22 cellular contexts compared by ENCODE assay signal in the genomic region with DNA sequence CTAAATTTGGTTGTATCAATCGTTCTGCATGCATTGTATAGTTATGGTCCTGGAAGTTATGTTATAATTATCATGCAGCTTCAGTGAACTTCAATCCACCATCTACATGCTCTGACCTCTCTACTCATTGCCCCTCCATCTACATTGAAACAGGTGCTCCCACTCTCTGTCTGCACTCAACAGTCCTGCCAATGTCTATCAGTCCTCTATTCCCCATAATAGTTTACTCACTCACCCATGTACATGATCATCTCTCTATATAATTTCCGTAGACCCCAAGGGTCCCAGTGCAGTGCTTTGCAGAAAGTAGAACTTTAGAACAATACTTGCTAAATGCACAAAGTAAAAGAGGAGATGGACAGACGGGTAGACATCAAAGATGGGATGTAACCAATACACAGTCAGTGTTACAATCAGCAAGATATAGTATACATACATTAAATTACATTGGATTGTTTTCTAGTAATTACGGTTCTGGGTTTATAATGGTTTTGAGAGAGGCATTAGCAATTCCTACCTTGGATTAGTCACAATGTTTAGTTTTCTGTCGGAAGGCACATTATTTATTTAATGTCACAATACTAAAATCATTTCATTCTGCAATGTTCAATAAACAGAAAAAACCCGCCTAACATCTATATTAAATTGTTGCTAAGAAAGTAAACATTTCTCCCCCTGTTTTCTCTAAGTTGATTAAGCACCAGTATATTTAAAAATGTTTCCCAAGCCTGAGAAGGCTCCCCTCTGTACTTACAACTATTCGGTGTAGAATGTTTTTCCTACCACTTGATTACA.
DNase-seq lines count a peak whose midpoint lies in the region; ATAC-seq, FAIRE-seq and TF ChIP-seq lines count a peak whose summit lies in the region.
"Had no signal": no experiment of that assay in that cellular context is flagged by ENCODE, and none has a peak within 500 bp of the region (broad histone marks: within the 10 kb centered on the region; RNA-seq: fewer than 3 reads in every experiment).

No MANE protein-coding gene starts in this region.

- H3K36me3 Mint-ChIP-seq in MCF 10A (ENCODE audit: insufficient read depth, unreplicated experiment), result no peaks in the 10 kb centered on the region
- H3K36me3 Mint-ChIP-seq: CD4-positive, CD25-positive, alpha-beta regulatory T cell; CD8-positive, alpha-beta T cell had no signal

- no peak overlapping the region for H3K4me3 Mint-ChIP-seq in MCF 10A (ENCODE audit: unreplicated experiment)
- H3K4me3 Mint-ChIP-seq: B cell; CD4-positive, CD25-positive, alpha-beta regulatory T cell; CD8-positive, alpha-beta T cell; GM23338; H9 had no signal

- ATAC-seq in HG03342 (IDR thresholded peaks at IDR 0.05; ENCODE audit: unreplicated experiment), result no peak
- ATAC-seq: CD8-positive, alpha-beta T cell; GM12878; GM23338; HCT116 had no signal

- H3K4me3 ChIP-seq in mammary epithelial cell (replicated peaks in 1 of 3; ENCODE audit: insufficient read depth in 1 of 3, low read depth in 2 of 3, low read length in 3 of 3), result no peak overlapping the region
- H3K4me3 ChIP-seq: BLaER1, GM12878, GM23338 had no signal

- no peaks in the 10 kb centered on the region for H3K9me3 Mint-ChIP-seq in MCF 10A (ENCODE audit: unreplicated experiment)
- H3K9me3 Mint-ChIP-seq: CD8-positive, alpha-beta T cell; GM23338; H9 had no signal

- no peaks in the 10 kb centered on the region for H3K79me2 ChIP-seq in mammary epithelial cell (ENCODE audit: insufficient read depth, low read length)

- CTCF ChIA-PET in MCF 10A (lab: Yijun Ruan, JAX), result interaction anchor here (0.6 kb wide), 1 partner anchor 390 kb away, joined by 6 read pairs; no protein-coding TSS in a partner anchor
- CTCF ChIA-PET in mammary epithelial cell (lab: Charles Lee; ENCODE audit: low non-redundant PET), result no interaction called here

- peak; percentile 67 for FAIRE-seq in endometrium (lab: Jason Lieb, UNC)
- FAIRE-seq: A204.1, G401.6, GM12878 had no signal

- 80% methylated on average over 7 of the region's 7 CpGs for WGBS in mammary epithelial cell (ENCODE audit: low coverage, missing lambda C conversion rate)

- no peaks in the 10 kb centered on the region for H3K4me1 ChIP-seq in mammary epithelial cell (ENCODE audit: insufficient read depth, low read length)
- H3K4me1 ChIP-seq: BLaER1, Caco-2 had no signal

- no peaks in the 10 kb centered on the region for H3K9me3 ChIP-seq in mammary epithelial cell (replicated peaks; ENCODE audit: insufficient read depth, low read length)
- H3K9me3 ChIP-seq: Caco-2 had no signal

- no peaks in the 10 kb centered on the region for H3K36me3 ChIP-seq in mammary epithelial cell (ENCODE audit: insufficient read depth, low read length)
- H3K36me3 ChIP-seq: BLaER1 had no signal

- no peaks in the 10 kb centered on the region for H3K27me3 ChIP-seq in mammary epithelial cell (ENCODE audit: insufficient read depth, low read length)
- H3K27me3 ChIP-seq: BLaER1 had no signal

- H3K4me1 Mint-ChIP-seq in MCF 10A (ENCODE audit: insufficient read depth, unreplicated experiment), result peaks cover 9% of the 10 kb centered on the region
- H3K4me1 Mint-ChIP-seq: B cell; CD4-positive, CD25-positive, alpha-beta regulatory T cell had no signal

- H3K27me3 Mint-ChIP-seq in MCF 10A (ENCODE audit: insufficient read depth, unreplicated experiment), result no peaks in the 10 kb centered on the region

- no peak overlapping the region for H2AFZ ChIP-seq in mammary epithelial cell (ENCODE audit: low read depth, low read length)
- H2AFZ ChIP-seq: GM23338 had no signal

- dilution Hi-C loops in mammary epithelial cell (cut with HindIII; ENCODE audit: low sequenced_read_pairs), result no loop called here

- H3K9ac ChIP-seq in mammary epithelial cell (ENCODE audit: insufficient read depth, low read length), result no peak overlapping the region
- H3K9ac ChIP-seq: BLaER1 had no signal

- in situ Hi-C loops in mammary epithelial cell (cut with MboI; ENCODE audit: low sequenced_read_pairs in 2 of 2), result no loop called here

- no peak for TF ChIP-seq CTCF in MCF 10A (IDR thresholded peaks at IDR 0.05; ENCODE audit: unreplicated experiment)
- no peak for TF ChIP-seq CTCF in mammary epithelial cell (conservative IDR thresholded peaks at IDR 0.05 in 1 of 2, IDR thresholded peaks at IDR 0.05 in 1 of 2; ENCODE audit: extremely low read depth in 1 of 2, insufficient read depth in 1 of 2, low read depth in 1 of 2, low read length in 2 of 2)
- no peak for TF ChIP-seq CTCF in GM10266 (IDR thresholded peaks at IDR 0.05; ENCODE audit: control insufficient read depth, insufficient read depth, low read depth, missing control alignments)

- H3K27ac ChIP-seq in mammary epithelial cell (ENCODE audit: insufficient read depth, low read depth, low read length), result no peak overlapping the region
- H3K27ac ChIP-seq: 22Rv1, BLaER1, C4-2B had no signal

- POLR2A ChIA-PET in MCF 10A (lab: Yijun Ruan, JAX), result no interaction called here

- H4K20me1 ChIP-seq in mammary epithelial cell (ENCODE audit: insufficient read depth, low read length), result no peaks in the 10 kb centered on the region
- H4K20me1 ChIP-seq: BLaER1 had no signal

- DNase-seq in MCF 10A (ENCODE audit: unreplicated experiment), result peak; percentile 16
- no peak for DNase-seq in mammary epithelial cell
- peak; percentile 29 for DNase-seq in fibroblast of peridontal ligament (ENCODE audit: extremely low read depth)
- DNase-seq in GM10266 (ENCODE audit: extremely low spot score), result no peak
- DNase-seq in retina, result no peak
- DNase-seq: Caco-2; CD4-positive, CD25-positive, alpha-beta regulatory T cell; CD8-positive, alpha-beta T cell; DMS153; DND-41; H9 had no signal

- no TSS peak for BruUV-seq in MCF 10A (replicated peaks; lab: Mats Ljungman, UMichigan)
- no TSS peak for BruUV-seq in mammary epithelial cell (replicated peaks; lab: Mats Ljungman, UMichigan)

- no peak overlapping the region for H3K4me2 ChIP-seq in mammary epithelial cell (ENCODE audit: insufficient read depth, low read depth, low read length)
- H3K4me2 ChIP-seq: BLaER1, GM23338 had no signal

- no peak overlapping the region for H3K27ac Mint-ChIP-seq in MCF 10A (ENCODE audit: low read depth, unreplicated experiment)
- H3K27ac Mint-ChIP-seq: B cell; CD4-positive, CD25-positive, alpha-beta regulatory T cell; CD8-positive, alpha-beta T cell; GM23338; H9 had no signal

- intact Hi-C loops in MCF 10A (cut with micrococcal nuclease), result no loop called here
- intact Hi-C loops in mammary epithelial cell (cut with micrococcal nuclease), result no loop called here

Comparison
In these comparisons a context has a peak if more than half of its experiments do, and no peak if none do; other contexts are left out.
1. DNase-seq: peak in MCF 10A (single experiment) and fibroblast of peridontal ligament (single experiment); none in mammary epithelial cell (single experiment), GM10266 (single experiment) and retina (single experiment).